In genomic region chr2:71510196-71510807, GRCh38 we compare ENCODE assay signal across 8 cellular contexts. TPM values are rescaled to one million over a fixed set of nuclear protein-coding genes. Genes with fewer than 3 reads are reported as not detected.
DNase-seq lines count a peak whose midpoint lies in the region; ATAC-seq and TF ChIP-seq lines count a peak whose summit lies in the region.

No MANE protein-coding gene starts in this region.

- no peak for ATAC-seq in GM18519 (IDR thresholded peaks at IDR 0.05; ENCODE audit: low FRiP score, unreplicated experiment)

- peak; percentile 81 for TF ChIP-seq CTCF in HEK293 (tag by site-specific recombination; IDR thresholded peaks at IDR 0.05)

- H3K4me1 ChIP-seq in HEK293 (ENCODE audit: control insufficient read depth, insufficient read depth, low read length), result no peaks in the 10 kb centered on the region

- H3K27ac ChIP-seq in HEK293 (ENCODE audit: extremely low read depth, low read depth, low read length), result no peak overlapping the region

- no peaks in the 10 kb centered on the region for H3K9me3 ChIP-seq in HEK293 (ENCODE audit: control insufficient read depth, insufficient read depth, low read depth, low read length)

- POLR2A ChIA-PET in HEK293 (lab: Yijun Ruan, JAX), result interaction anchor here (0.7 to 1.2 kb wide), 2 partner anchors 210 to 234 kb away, joined by 3 to 4 read pairs; no protein-coding TSS in a partner anchor

- CTCF ChIA-PET in HEK293 (lab: Yijun Ruan, JAX), result interaction anchor here (0.5 to 4.7 kb wide), 40 partner anchors 9 to 1616 kb away, joined by 3 to 94 read pairs (median 4); partner anchors contain the start of gene ZNF638

- H3K36me3 ChIP-seq in HEK293 (ENCODE audit: control insufficient read depth in 2 of 2, insufficient read depth in 1 of 2, low read length in 2 of 2), result no peaks in the 10 kb centered on the region

- DNase-seq in D341Med (ENCODE audit: low spot score) (peak; percentile 81), NCI-H460 (ENCODE audit: extremely low read depth, low read depth) (peak; percentile 65), dermis microvascular lymphatic vessel endothelial cell (ENCODE audit: low read depth in 2 of 2) (peak; percentile 41 to 74), lung microvascular endothelial cell (ENCODE audit: low read depth in 2 of 2) (peak; percentile 74 to 82)
- DNase-seq in activated CD4-positive, alpha-beta T cell treated with anti-CD3 and anti-CD28 coated beads, Interleukin-2, amount 50 U/mL, for 4 hours, result peak; percentile 67 to 69
- DNase-seq in stimulated activated CD8-positive, alpha-beta memory T cell treated with anti-CD3 and anti-CD28 coated beads, Interleukin-15, amount 100 ng/mL, for 1 hour (ENCODE audit: low read depth), result peak; percentile 54

- H3K4me3 ChIP-seq in HEK293 (ENCODE audit: low read depth, low read length), result no peak overlapping the region

TF ChIP-seq in HEK293, 187 proteins besides CTCF, POLR2A, EP300 and RAD21:
- no peak for TF ChIP-seq SP3 (tag by site-specific recombination; IDR thresholded peaks at IDR 0.05)
- TF ChIP-seq ZNF654 (tag by site-specific recombination; IDR thresholded peaks at IDR 0.05; ENCODE audit: low read depth), result peak; percentile 67
- no peak for TF ChIP-seq ZNF585B (tag by site-specific recombination; IDR thresholded peaks at IDR 0.05)
- no peak for TF ChIP-seq ZBTB8A (tag by site-specific recombination; IDR thresholded peaks at IDR 0.05)

RNA-seq across cellular contexts. Expression of gene DYSF, which starts 56.9 kb away (rescaled TPM):
- 3.4 and 3.9 TPM in 2 replicates for total RNA-seq in NCI-H460 (2014; rRNA removed; shearing (Covaris generic))
- polyA plus RNA-seq in NCI-H460 (2014; cell fraction: nucleus; rRNA removed), result 1.9 and 2.1 TPM in 2 replicates
- total RNA-seq in dermis microvascular lymphatic vessel endothelial cell (47.2 and 85.9 TPM in 2 replicates), lung microvascular endothelial cell (48.8 and 96.5 TPM in 2 replicates)
